In the genomic region with DNA sequence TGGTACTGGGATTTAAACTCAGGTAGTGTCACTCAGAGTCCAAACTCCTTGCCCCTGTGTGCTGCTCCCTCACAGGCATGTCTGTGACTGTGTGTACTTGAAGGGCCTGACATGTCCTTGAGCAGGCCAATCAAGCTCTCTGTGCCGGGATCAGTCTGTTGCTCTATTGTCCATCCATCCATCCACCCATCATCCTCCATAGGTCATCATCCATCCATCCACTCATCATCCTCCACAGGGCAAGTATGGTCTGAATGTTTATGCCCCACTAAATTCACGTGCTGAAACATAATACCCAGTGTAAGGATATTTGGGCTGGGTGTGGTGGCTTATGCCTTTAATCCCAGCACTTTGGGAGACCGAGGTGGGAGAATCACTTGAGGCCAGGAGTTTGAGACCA, we compare ENCODE assay signal across 20 cellular contexts.
"Had no signal": no experiment of that assay in that cellular context is flagged by ENCODE, and none has a peak within 500 bp of the region (broad histone marks: within the 10 kb centered on the region; RNA-seq: fewer than 3 reads in every experiment).

No MANE protein-coding gene starts in this region.

- DNase-seq: MV-4-11, NCI-H1048, NCI-H1105, NCI-H1417, NCI-H1436 treated with DMSO at 0.1 percent for 48 hours, NCI-H1694, NCI-H187 treated with DMSO at 0.1 percent for 48 hours, NCI-H226, NCI-H446, NCI-H510A, NCI-H524 treated with DMSO at 0.1 percent for 48 hours, NCI-H69, NCI-H774, Right ventricle myocardium superior, RPMI8226, SIG-M5 had no signal

- H3K4me3 ChIP-seq: K562, SJSA1, SK-N-MC had no signal

- H3K27ac ChIP-seq: SJSA1, SK-N-MC had no signal

- H3K9me3 ChIP-seq: SJSA1 had no signal

- ATAC-seq: K562 had no signal

- H3K27ac Mint-ChIP-seq: IgD-negative memory B cell had no signal

- H3K4me1 ChIP-seq: SJSA1 had no signal

- H3K4me3 Mint-ChIP-seq: IgD-negative memory B cell had no signal

- H3K36me3 ChIP-seq: SJSA1 had no signal

- H3K9me3 Mint-ChIP-seq: IgD-negative memory B cell had no signal

- H3K27me3 ChIP-seq: SJSA1 had no signal

- H3K27me3 Mint-ChIP-seq: IgD-negative memory B cell had no signal
